In genomic region chrX:115898382-115899001, GRCh38 we compare ENCODE assay signal across 7 cellular contexts.
A peak's percentile ranks its signal among the peaks of the same experiment; 100 is the strongest.
DNase-seq lines count a peak whose midpoint lies in the region; ATAC-seq, FAIRE-seq and TF ChIP-seq lines count a peak whose summit lies in the region.

No MANE protein-coding gene starts in this region.

- TF ChIP-seq CTCF in MCF 10A (IDR thresholded peaks at IDR 0.05; ENCODE audit: unreplicated experiment) (no peak), parathyroid adenoma (IDR thresholded peaks at IDR 0.05) (peak; percentile 16)

- H3K27me3 Mint-ChIP-seq in MCF 10A (ENCODE audit: insufficient read depth, unreplicated experiment) = peaks cover 39% of the 10 kb centered on the region

- no peaks in the 10 kb centered on the region for H3K79me2 ChIP-seq in parathyroid adenoma

- H3K4me3 ChIP-seq in parathyroid adenoma (ENCODE audit: low read depth, low read length) = no peak overlapping the region

- H2AFZ ChIP-seq in parathyroid adenoma = no peak overlapping the region

- H3K9ac ChIP-seq in parathyroid adenoma = no peak overlapping the region

- BruUV-seq in MCF 10A (replicated peaks; lab: Mats Ljungman, UMichigan) = no TSS peak

- H3K27ac ChIP-seq in parathyroid adenoma = no peak overlapping the region

- peaks cover 8% of the 10 kb centered on the region for H3K9me3 Mint-ChIP-seq in MCF 10A (ENCODE audit: unreplicated experiment)

- H3K4me1 Mint-ChIP-seq in MCF 10A (ENCODE audit: insufficient read depth, unreplicated experiment) = peaks cover 7% of the 10 kb centered on the region

- no peak for DNase-seq in GM18507 (ENCODE audit: extremely low spot score, insufficient read length, low read depth)
- peak; percentile 83 for DNase-seq in NCI-H2029 (lab: John Stamatoyannopoulos, UW)
- DNase-seq in MCF 10A (ENCODE audit: unreplicated experiment) = peak; percentile 14

- ATAC-seq in HG02571 (IDR thresholded peaks at IDR 0.05; ENCODE audit: unreplicated experiment) (peak; percentile 77), HG02981 (IDR thresholded peaks at IDR 0.05; ENCODE audit: unreplicated experiment) (no peak), GM21360 (IDR thresholded peaks at IDR 0.05; ENCODE audit: unreplicated experiment) (no peak)

- H3K36me3 ChIP-seq in parathyroid adenoma (ENCODE audit: control insufficient read depth, insufficient read depth, low read length) = no peaks in the 10 kb centered on the region

- H3K27me3 ChIP-seq in parathyroid adenoma (ENCODE audit: control insufficient read depth, insufficient read depth, low read length) = no peaks in the 10 kb centered on the region

- intact Hi-C loops in MCF 10A (cut with micrococcal nuclease) = no loop called here

- no peak overlapping the region for H3K27ac Mint-ChIP-seq in MCF 10A (ENCODE audit: low read depth, unreplicated experiment)

- peak; percentile 77 for FAIRE-seq in GM18507 (lab: Jason Lieb, UNC)

- no peaks in the 10 kb centered on the region for H3K9me3 ChIP-seq in parathyroid adenoma (ENCODE audit: control insufficient read depth, low read length)

- POLR2A ChIA-PET in MCF 10A (lab: Yijun Ruan, JAX) = no interaction called here

- CTCF ChIA-PET in MCF 10A (lab: Yijun Ruan, JAX) = interaction anchor here (0.7 kb wide), 1 partner anchor 43 kb away, joined by 3 read pairs; no protein-coding TSS in a partner anchor

- no peaks in the 10 kb centered on the region for H3K4me1 ChIP-seq in parathyroid adenoma

- H3K4me2 ChIP-seq in parathyroid adenoma (ENCODE audit: low read length) = no peak overlapping the region

- H3K36me3 Mint-ChIP-seq in MCF 10A (ENCODE audit: insufficient read depth, unreplicated experiment) = peaks cover 6% of the 10 kb centered on the region

- no peak overlapping the region for H3K4me3 Mint-ChIP-seq in MCF 10A (ENCODE audit: unreplicated experiment)
